33 cellular contexts compared by ENCODE assay signal in the genomic region with DNA sequence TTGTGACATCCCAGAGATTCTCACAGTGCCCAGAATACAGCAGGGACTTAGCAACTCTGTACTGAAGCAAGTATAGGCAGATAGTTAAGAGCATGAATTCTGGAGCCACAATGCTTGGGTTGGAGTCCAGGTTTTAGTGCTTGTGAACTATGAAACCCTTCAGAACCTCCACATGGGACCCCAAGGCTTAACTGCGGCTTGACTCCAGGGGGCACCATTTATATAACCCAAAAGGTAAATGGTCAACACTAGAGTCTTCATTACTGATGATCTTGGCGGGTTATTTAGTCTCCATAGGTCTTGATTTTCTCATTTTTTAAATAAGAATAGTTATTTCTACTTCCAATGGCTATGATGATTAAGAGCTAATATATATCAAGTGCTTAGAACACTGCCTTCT.
"Had no signal": no experiment of that assay in that cellular context is flagged by ENCODE, and none has a peak within 500 bp of the region (broad histone marks: within the 10 kb centered on the region; RNA-seq: fewer than 3 reads in every experiment).

No MANE protein-coding gene starts in this region.

- DNase-seq: activated CD4-positive, alpha-beta memory T cell treated with anti-CD3 and anti-CD28 coated beads for 36 hours; activated CD4-positive, alpha-beta T cell treated with anti-CD3 and anti-CD28 coated beads, Interleukin-2, amount 10 ng/mL, durations not matched to agents 24 days and 14 days; activated CD4-positive, CD25-positive, alpha-beta regulatory T cell treated with anti-CD3 and anti-CD28 coated beads, Interleukin-2, amount 50 U/mL, for 72 hours; activated CD8-positive, alpha-beta memory T cell treated with anti-CD3 and anti-CD28 coated beads, Interleukin-2, amount 50 U/mL, for 4 hours; activated effector memory CD4-positive, alpha-beta T cell treated with anti-CD3 and anti-CD28 coated beads, Interleukin-2, amount 50 U/mL, for 16 hours; activated naive CD4-positive, alpha-beta T cell treated with anti-CD3 and anti-CD28 coated beads for 36 hours; activated naive CD8-positive, alpha-beta T cell treated with anti-CD3 and anti-CD28 coated beads for 36 hours; activated T-cell treated with anti-CD3 and anti-CD28 coated beads, Interleukin-2, amount 50 U/mL, for 1 hour; adrenal gland; dorsolateral prefrontal cortex; effector memory CD8-positive, alpha-beta T cell; foreskin fibroblast; head of caudate nucleus; hippocampal formation; immature natural killer cell; kidney; left colon; mammary epithelial cell; midbrain; naive thymus-derived CD8-positive, alpha-beta T cell; occipital lobe; right cardiac atrium; spleen; stimulated activated naive CD4-positive, alpha-beta T cell treated with Interleukin-2 at 50 U/mL for 16 hours; transverse colon; WERI-Rb-1 had no signal

- ATAC-seq: effector memory CD8-positive, alpha-beta T cell; esophagus mucosa; left colon; naive thymus-derived CD8-positive, alpha-beta T cell; right cardiac atrium had no signal

- H3K36me3 Mint-ChIP-seq: activated CD4-positive, alpha-beta memory T cell treated with anti-CD3 and anti-CD28 coated beads for 36 hours; activated naive CD8-positive, alpha-beta T cell treated with anti-CD3 and anti-CD28 coated beads for 36 hours; brain; naive thymus-derived CD8-positive, alpha-beta T cell had no signal

- H3K4me3 ChIP-seq: adrenal gland, ascending aorta, coronary artery, dorsolateral prefrontal cortex, spleen, transverse colon had no signal

- H3K36me3 ChIP-seq: adrenal gland, ascending aorta, spleen, transverse colon, WERI-Rb-1 had no signal

- H3K4me1 ChIP-seq: adrenal gland, ascending aorta, parathyroid adenoma, spleen, transverse colon had no signal

- H3K4me1 Mint-ChIP-seq: activated CD4-positive, alpha-beta T cell treated with anti-CD3 and anti-CD28 coated beads, Interleukin-2, amount 10 ng/mL, durations not matched to agents 24 days and 14 days; activated naive CD8-positive, alpha-beta T cell treated with anti-CD3 and anti-CD28 coated beads for 36 hours; immature natural killer cell; naive thymus-derived CD8-positive, alpha-beta T cell; neural crest cell had no signal

- H3K9me3 ChIP-seq: adrenal gland, ascending aorta, transverse colon had no signal

- H3K27me3 Mint-ChIP-seq: activated CD4-positive, alpha-beta memory T cell treated with anti-CD3 and anti-CD28 coated beads for 36 hours; activated CD4-positive, alpha-beta T cell treated with anti-CD3 and anti-CD28 coated beads, Interleukin-2, amount 10 ng/mL, durations not matched to agents 24 days and 14 days; activated naive CD8-positive, alpha-beta T cell treated with anti-CD3 and anti-CD28 coated beads for 36 hours; brain; effector memory CD8-positive, alpha-beta T cell; naive thymus-derived CD8-positive, alpha-beta T cell had no signal

- H3K4me3 Mint-ChIP-seq: activated CD4-positive, alpha-beta memory T cell treated with anti-CD3 and anti-CD28 coated beads for 36 hours; activated CD4-positive, alpha-beta T cell treated with anti-CD3 and anti-CD28 coated beads, Interleukin-2, amount 10 ng/mL, durations not matched to agents 24 days and 14 days; activated naive CD4-positive, alpha-beta T cell treated with anti-CD3 and anti-CD28 coated beads for 36 hours; activated naive CD8-positive, alpha-beta T cell treated with anti-CD3 and anti-CD28 coated beads for 36 hours; activated T-helper 1 cell treated with anti-CD3 and anti-CD28 coated beads, Interleukin-12 subunit alpha, Interleukin-12 subunit beta, Interleukin-2, Interleukin-4 antibody, amounts not matched to agents 30 ng/mL and 10 ng/mL and 1 ng/mL, durations not matched to agents 14 hours and 24 hours and 36 hours; brain; effector memory CD8-positive, alpha-beta T cell; immature natural killer cell; naive thymus-derived CD8-positive, alpha-beta T cell; neural crest cell had no signal

- H3K27me3 ChIP-seq: adrenal gland, ascending aorta, dorsolateral prefrontal cortex, spleen, transverse colon had no signal

- H3K27ac Mint-ChIP-seq: activated CD4-positive, alpha-beta memory T cell treated with anti-CD3 and anti-CD28 coated beads for 36 hours; activated CD4-positive, alpha-beta T cell treated with anti-CD3 and anti-CD28 coated beads, Interleukin-2, amount 10 ng/mL, durations not matched to agents 24 days and 14 days; activated naive CD4-positive, alpha-beta T cell treated with anti-CD3 and anti-CD28 coated beads for 36 hours; activated naive CD8-positive, alpha-beta T cell treated with anti-CD3 and anti-CD28 coated beads for 36 hours; activated T-helper 1 cell treated with anti-CD3 and anti-CD28 coated beads, Interleukin-12 subunit alpha, Interleukin-12 subunit beta, Interleukin-2, Interleukin-4 antibody, amounts not matched to agents 30 ng/mL and 10 ng/mL and 1 ng/mL, durations not matched to agents 14 hours and 24 hours and 36 hours; effector memory CD8-positive, alpha-beta T cell; immature natural killer cell; naive thymus-derived CD8-positive, alpha-beta T cell had no signal

- H3K9ac ChIP-seq: parathyroid adenoma had no signal

- H3K27ac ChIP-seq: adrenal gland, ascending aorta, coronary artery, dorsolateral prefrontal cortex, parathyroid adenoma, spleen, transverse colon, WERI-Rb-1 had no signal
